Comparison of ENCODE assay signal across 9 cellular contexts in genomic region chr20:46350201-46350985, GRCh38. TPM values are rescaled to one million over a fixed set of nuclear protein-coding genes. Genes with fewer than 3 reads are reported as not detected.
DNase-seq lines count a peak whose midpoint lies in the region; ATAC-seq and TF ChIP-seq lines count a peak whose summit lies in the region.
"Had no signal": no experiment of that assay in that cellular context is flagged by ENCODE, and none has a peak within 500 bp of the region (broad histone marks: within the 10 kb centered on the region; RNA-seq: fewer than 3 reads in every experiment).

No MANE protein-coding gene starts in this region.

- H3K36me3 ChIP-seq in esophagus squamous epithelium: peaks cover 0 to 74% (median 5%) of the 10 kb centered on the region in 3 donors

- peak overlapping the region; percentile 84 for H3K27ac Mint-ChIP-seq in activated T-cell treated with anti-CD3 and anti-CD28 coated beads, Interleukin-2, amount 50 U/mL, for 24 hours
- peak overlapping the region; percentile 86 to 94 for H3K27ac Mint-ChIP-seq in stimulated activated naive CD8-positive, alpha-beta T cell treated with anti-CD3 and anti-CD28 coated beads, Interleukin-15, amount 100 ng/mL, for 72 hours

- H3K4me3 Mint-ChIP-seq in activated T-cell treated with anti-CD3 and anti-CD28 coated beads, Interleukin-2, amount 50 U/mL, for 24 hours: no peak overlapping the region
- peak overlapping the region in 1 of 2 donors; percentile 47 for H3K4me3 Mint-ChIP-seq in stimulated activated naive CD8-positive, alpha-beta T cell treated with anti-CD3 and anti-CD28 coated beads, Interleukin-15, amount 100 ng/mL, for 72 hours

- peaks cover 0 to 20% (median 6%) of the 10 kb centered on the region in 3 donors for H3K4me1 ChIP-seq in esophagus squamous epithelium

- H3K4me1 Mint-ChIP-seq in activated T-cell treated with anti-CD3 and anti-CD28 coated beads, Interleukin-2, amount 50 U/mL, for 24 hours (ENCODE audit: low read depth): peaks cover 26% of the 10 kb centered on the region
- peaks cover 20% of the 10 kb centered on the region for H3K4me1 Mint-ChIP-seq in stimulated activated naive CD8-positive, alpha-beta T cell treated with anti-CD3 and anti-CD28 coated beads, Interleukin-15, amount 100 ng/mL, for 72 hours

- TF ChIP-seq CTCF in esophagus squamous epithelium (IDR thresholded peaks at IDR 0.05): no peak

- no peak overlapping the region for H3K4me3 ChIP-seq in esophagus squamous epithelium

- H3K9me3 ChIP-seq in esophagus squamous epithelium: no peaks in the 10 kb centered on the region

- H3K36me3 Mint-ChIP-seq in activated T-cell treated with anti-CD3 and anti-CD28 coated beads, Interleukin-2, amount 50 U/mL, for 24 hours (ENCODE audit: low read depth): peaks cover 81% of the 10 kb centered on the region

- 40 to 57% methylated on average over 4 to 5 of the region's 13 CpGs for WGBS in esophagus squamous epithelium, 2 donors

- no peaks in the 10 kb centered on the region for H3K9me3 Mint-ChIP-seq in activated T-cell treated with anti-CD3 and anti-CD28 coated beads, Interleukin-2, amount 50 U/mL, for 24 hours
- no peaks in the 10 kb centered on the region for H3K9me3 Mint-ChIP-seq in stimulated activated naive CD8-positive, alpha-beta T cell treated with anti-CD3 and anti-CD28 coated beads, Interleukin-15, amount 100 ng/mL, for 72 hours

- no peaks in the 10 kb centered on the region for H3K27me3 ChIP-seq in esophagus squamous epithelium

- ATAC-seq in HG02884 (IDR thresholded peaks at IDR 0.05; ENCODE audit: unreplicated experiment) (peak; percentile 66), SK-N-SH treated with all-trans-retinoic acid at 6 μM for 48 hours (peak; percentile 78)
- peak; percentile 55 for ATAC-seq in stimulated activated naive CD8-positive, alpha-beta T cell treated with anti-CD3 and anti-CD28 coated beads, Interleukin-15, amount 100 ng/mL, for 72 hours

- intact Hi-C loops in esophagus squamous epithelium (cut with DNase I): no loop called here

- no peak for DNase-seq in activated T-cell treated with anti-CD3 and anti-CD28 coated beads, Interleukin-2, amount 50 U/mL, for 24 hours
- DNase-seq in activated T-cell treated with anti-CD3 and anti-CD28 coated beads, Interleukin-2, amount 50 U/mL, for 1 hour: no peak
- DNase-seq in fibroblast of peridontal ligament (ENCODE audit: extremely low read depth): peak; percentile 86
- DNase-seq in stimulated activated naive CD8-positive, alpha-beta T cell treated with anti-CD3 and anti-CD28 coated beads, Interleukin-15, amount 100 ng/mL, for 72 hours: no peak
- DNase-seq in HT-29 (ENCODE audit: low spot score): no peak
- no peak for DNase-seq in esophagus squamous epithelium (lab: John Stamatoyannopoulos, UW)

- TF ChIP-seq POLR2A in esophagus squamous epithelium (IDR thresholded peaks at IDR 0.05): no peak

- H3K27me3 Mint-ChIP-seq in activated T-cell treated with anti-CD3 and anti-CD28 coated beads, Interleukin-2, amount 50 U/mL, for 24 hours: no peaks in the 10 kb centered on the region
- H3K27me3 Mint-ChIP-seq in stimulated activated naive CD8-positive, alpha-beta T cell treated with anti-CD3 and anti-CD28 coated beads, Interleukin-15, amount 100 ng/mL, for 72 hours: no peaks in the 10 kb centered on the region

- H3K27ac ChIP-seq in esophagus squamous epithelium: peak overlapping the region in 1 of 4 donors; percentile 12
- H3K27ac ChIP-seq: epithelial cell of prostate had no signal

TF ChIP-seq in SK-N-SH treated with all-trans-retinoic acid at 6 μM for 48 hours, 23 proteins besides CTCF, POLR2A, EP300 and RAD21:
- TF ChIP-seq ZFP30 (CRISPR knock-in tag; IDR thresholded peaks at IDR 0.05): no peak
- 0 out of 2 replicates have a peak, but pooled peaks have one; percentile 17 for TF ChIP-seq SNAI2 (CRISPR knock-in tag; IDR thresholded peaks at IDR 0.05)
TF ChIP-seq in SK-N-SH treated with all-trans-retinoic acid at 6 μM for 48 hours: peak in this region for 1.

RNA-seq across cellular contexts. Expression of gene CDH22, which starts 42.1 kb away (rescaled TPM):
- not detected in 2 replicates for total RNA-seq in HT-29 (2014; rRNA removed; shearing (Covaris generic))
- 1 to 10 TPM in 2 of 4 donors, under 1 TPM in 2; 0.11 to 2.3 (median 0.76) TPM for total RNA-seq in esophagus squamous epithelium

RNA-seq across cellular contexts. Expression of gene ELMO2, which starts 56.0 kb away (rescaled TPM):
- total RNA-seq in HT-29 (2014; rRNA removed; shearing (Covaris generic)): 28.6 and 35.2 TPM in 2 replicates
- 10 to 100 TPM; 27.5 to 38.0 (median 37.0) TPM for total RNA-seq in esophagus squamous epithelium
